Comparison of ENCODE assay signal across 1 cellular context in the genomic region with DNA sequence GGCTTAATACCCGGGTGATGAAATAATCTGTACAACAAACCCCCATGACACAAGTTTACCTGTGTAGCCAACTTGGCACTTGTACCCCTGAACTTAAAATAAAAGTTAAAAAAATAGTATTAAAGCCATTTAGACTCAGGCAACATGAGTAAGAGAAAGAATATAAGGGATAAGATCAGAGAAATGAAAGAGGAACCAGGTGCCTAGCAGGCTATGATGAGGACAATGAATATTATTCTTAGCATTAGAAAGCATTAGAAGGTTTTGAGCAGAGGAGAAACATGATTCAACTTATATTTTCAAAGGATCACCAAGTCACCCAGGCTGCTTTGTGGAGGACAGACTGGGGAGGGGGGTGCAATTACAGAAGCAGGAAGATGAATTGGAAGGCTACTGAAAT.
TF ChIP-seq lines count a peak whose summit lies in the region.

No MANE protein-coding gene starts in this region.

TF ChIP-seq in GM12878, 131 proteins besides CTCF, POLR2A, EP300 and RAD21 (continued from another document):
- TF ChIP-seq, protein P1, sequence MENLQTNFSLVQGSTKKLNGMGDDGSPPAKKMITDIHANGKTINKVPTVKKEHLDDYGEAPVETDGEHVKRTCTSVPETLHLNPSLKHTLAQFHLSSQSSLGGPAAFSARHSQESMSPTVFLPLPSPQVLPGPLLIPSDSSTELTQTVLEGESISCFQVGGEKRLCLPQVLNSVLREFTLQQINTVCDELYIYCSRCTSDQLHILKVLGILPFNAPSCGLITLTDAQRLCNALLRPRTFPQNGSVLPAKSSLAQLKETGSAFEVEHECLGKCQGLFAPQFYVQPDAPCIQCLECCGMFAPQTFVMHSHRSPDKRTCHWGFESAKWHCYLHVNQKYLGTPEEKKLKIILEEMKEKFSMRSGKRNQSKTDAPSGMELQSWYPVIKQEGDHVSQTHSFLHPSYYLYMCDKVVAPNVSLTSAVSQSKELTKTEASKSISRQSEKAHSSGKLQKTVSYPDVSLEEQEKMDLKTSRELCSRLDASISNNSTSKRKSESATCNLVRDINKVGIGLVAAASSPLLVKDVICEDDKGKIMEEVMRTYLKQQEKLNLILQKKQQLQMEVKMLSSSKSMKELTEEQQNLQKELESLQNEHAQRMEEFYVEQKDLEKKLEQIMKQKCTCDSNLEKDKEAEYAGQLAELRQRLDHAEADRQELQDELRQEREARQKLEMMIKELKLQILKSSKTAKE (IDR thresholded peaks at IDR 0.05; ENCODE audit: low read depth, poor library complexity, severe bottlenecking), result no peak
- TF ChIP-seq YY1 (IDR thresholded peaks at IDR 0.05; ENCODE audit: low read depth, low read length) (no peak), JUNB (IDR thresholded peaks at IDR 0.05) (peak; percentile 12; the same call in 1 of the 2 replicates), CHD4 (IDR thresholded peaks at IDR 0.05) (no peak), RUNX3 (IDR thresholded peaks at IDR 0.05; ENCODE audit: low read length) (0 out of 2 replicates have a peak, but pooled peaks have one; percentile 4), STAT3 (IDR thresholded peaks at IDR 0.05; ENCODE audit: low read depth, low read length) (no peak), IKZF1 (conservative IDR thresholded peaks at IDR 0.05) (0 out of 2 replicates have a peak, but pooled peaks have one; percentile 7)
- TF ChIP-seq, protein P2, sequence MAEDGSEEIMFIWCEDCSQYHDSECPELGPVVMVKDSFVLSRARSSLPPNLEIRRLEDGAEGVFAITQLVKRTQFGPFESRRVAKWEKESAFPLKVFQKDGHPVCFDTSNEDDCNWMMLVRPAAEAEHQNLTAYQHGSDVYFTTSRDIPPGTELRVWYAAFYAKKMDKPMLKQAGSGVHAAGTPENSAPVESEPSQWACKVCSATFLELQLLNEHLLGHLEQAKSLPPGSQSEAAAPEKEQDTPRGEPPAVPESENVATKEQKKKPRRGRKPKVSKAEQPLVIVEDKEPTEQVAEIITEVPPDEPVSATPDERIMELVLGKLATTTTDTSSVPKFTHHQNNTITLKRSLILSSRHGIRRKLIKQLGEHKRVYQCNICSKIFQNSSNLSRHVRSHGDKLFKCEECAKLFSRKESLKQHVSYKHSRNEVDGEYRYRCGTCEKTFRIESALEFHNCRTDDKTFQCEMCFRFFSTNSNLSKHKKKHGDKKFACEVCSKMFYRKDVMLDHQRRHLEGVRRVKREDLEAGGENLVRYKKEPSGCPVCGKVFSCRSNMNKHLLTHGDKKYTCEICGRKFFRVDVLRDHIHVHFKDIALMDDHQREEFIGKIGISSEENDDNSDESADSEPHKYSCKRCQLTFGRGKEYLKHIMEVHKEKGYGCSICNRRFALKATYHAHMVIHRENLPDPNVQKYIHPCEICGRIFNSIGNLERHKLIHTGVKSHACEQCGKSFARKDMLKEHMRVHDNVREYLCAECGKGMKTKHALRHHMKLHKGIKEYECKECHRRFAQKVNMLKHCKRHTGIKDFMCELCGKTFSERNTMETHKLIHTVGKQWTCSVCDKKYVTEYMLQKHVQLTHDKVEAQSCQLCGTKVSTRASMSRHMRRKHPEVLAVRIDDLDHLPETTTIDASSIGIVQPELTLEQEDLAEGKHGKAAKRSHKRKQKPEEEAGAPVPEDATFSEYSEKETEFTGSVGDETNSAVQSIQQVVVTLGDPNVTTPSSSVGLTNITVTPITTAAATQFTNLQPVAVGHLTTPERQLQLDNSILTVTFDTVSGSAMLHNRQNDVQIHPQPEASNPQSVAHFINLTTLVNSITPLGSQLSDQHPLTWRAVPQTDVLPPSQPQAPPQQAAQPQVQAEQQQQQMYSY (CRISPR knock-in tag; IDR thresholded peaks at IDR 0.05), result no peak
